In the genomic region with DNA sequence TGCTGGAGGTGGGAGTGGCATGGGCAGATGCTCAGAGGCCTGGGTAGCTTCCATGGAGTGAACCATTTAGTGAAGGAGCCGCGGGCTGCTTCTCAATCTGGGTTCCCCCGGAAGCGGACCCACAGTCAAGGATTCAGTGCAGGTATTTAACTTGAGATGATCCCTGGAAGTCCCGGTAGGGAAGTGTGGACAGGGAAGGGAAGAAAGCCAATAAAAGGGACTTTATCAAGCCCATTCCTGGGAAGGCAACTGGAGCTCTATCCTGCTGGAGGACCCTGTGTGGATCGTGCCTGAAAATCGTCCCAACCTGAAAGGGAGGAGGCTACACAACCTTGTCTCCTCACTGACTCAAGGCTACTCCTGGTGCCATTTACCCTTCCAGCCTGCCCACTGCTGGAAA, we compare ENCODE assay signal across 1 cellular context.
TF ChIP-seq lines count a peak whose summit lies in the region.

No MANE protein-coding gene starts in this region.

TF ChIP-seq in HEK293, 187 proteins besides CTCF, POLR2A, EP300 and RAD21 (continued from another document):
- TF ChIP-seq, protein P1, sequence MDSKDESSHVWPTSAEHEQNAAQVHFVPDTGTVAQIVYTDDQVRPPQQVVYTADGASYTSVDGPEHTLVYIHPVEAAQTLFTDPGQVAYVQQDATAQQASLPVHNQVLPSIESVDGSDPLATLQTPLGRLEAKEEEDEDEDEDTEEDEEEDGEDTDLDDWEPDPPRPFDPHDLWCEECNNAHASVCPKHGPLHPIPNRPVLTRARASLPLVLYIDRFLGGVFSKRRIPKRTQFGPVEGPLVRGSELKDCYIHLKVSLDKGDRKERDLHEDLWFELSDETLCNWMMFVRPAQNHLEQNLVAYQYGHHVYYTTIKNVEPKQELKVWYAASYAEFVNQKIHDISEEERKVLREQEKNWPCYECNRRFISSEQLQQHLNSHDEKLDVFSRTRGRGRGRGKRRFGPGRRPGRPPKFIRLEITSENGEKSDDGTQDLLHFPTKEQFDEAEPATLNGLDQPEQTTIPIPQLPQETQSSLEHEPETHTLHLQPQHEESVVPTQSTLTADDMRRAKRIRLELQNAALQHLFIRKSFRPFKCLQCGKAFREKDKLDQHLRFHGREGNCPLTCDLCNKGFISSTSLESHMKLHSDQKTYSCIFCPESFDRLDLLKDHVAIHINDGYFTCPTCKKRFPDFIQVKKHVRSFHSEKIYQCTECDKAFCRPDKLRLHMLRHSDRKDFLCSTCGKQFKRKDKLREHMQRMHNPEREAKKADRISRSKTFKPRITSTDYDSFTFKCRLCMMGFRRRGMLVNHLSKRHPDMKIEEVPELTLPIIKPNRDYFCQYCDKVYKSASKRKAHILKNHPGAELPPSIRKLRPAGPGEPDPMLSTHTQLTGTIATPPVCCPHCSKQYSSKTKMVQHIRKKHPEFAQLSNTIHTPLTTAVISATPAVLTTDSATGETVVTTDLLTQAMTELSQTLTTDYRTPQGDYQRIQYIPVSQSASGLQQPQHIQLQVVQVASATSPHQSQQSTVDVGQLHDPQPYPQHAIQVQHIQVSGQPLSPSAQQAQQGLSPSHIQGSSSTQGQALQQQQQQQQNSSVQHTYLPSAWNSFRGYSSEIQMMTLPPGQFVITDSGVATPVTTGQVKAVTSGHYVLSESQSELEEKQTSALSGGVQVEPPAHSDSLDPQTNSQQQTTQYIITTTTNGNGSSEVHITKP (tag by site-specific recombination; IDR thresholded peaks at IDR 0.05) = peak; percentile 29; the same call in 1 of the 2 replicates
